ENCODE assay signal across 20 cellular contexts in genomic region chr5:53364098-53364497, GRCh38.
DNase-seq lines count a peak whose midpoint lies in the region; ATAC-seq, FAIRE-seq and TF ChIP-seq lines count a peak whose summit lies in the region.
"Had no signal": no experiment of that assay in that cellular context is flagged by ENCODE, and none has a peak within 500 bp of the region (broad histone marks: within the 10 kb centered on the region; RNA-seq: fewer than 3 reads in every experiment).

No MANE protein-coding gene starts in this region.

- CTCF ChIA-PET in IMR-90 (lab: Yijun Ruan, JAX), result interaction anchor here (1.0 to 1.1 kb wide), 3 partner anchors 29 to 67 kb away, joined by 3 read pairs; no protein-coding TSS in a partner anchor

- DNase-seq in IMR-90 (peak; percentile 38), adipocyte (ENCODE audit: low read depth) (no peak), keratinocyte (ENCODE audit: low read depth, low spot score) (no peak), glutamatergic neuron (no peak), UCSD-AML1 (lab: John Stamatoyannopoulos, UW; ENCODE audit: unreplicated experiment) (no peak)
- DNase-seq in central memory CD4-positive, alpha-beta T cell, result no peak
- DNase-seq: activated CD4-positive, alpha-beta T cell treated with anti-CD3 and anti-CD28 coated beads for 48 hours; activated naive CD8-positive, alpha-beta T cell treated with anti-CD3 and anti-CD28 coated beads, Interleukin-2, amount 10 ng/mL, durations not matched to agents 7 days and 5 days; NCI-H1436 treated with DMSO at 0.1 percent for 48 hours; NCI-H82; stimulated activated CD4-positive, alpha-beta T cell treated with anti-CD3 and anti-CD28 coated beads, Interleukin-1b, Interleukin-23, amount 100 ng/mL, for 48 hours; stimulated activated naive CD4-positive, alpha-beta T cell; T1000; thyroid gland had no signal

- H3K27me3 ChIP-seq in ACC112 (ENCODE audit: insufficient read depth, low read length) (no peaks in the 10 kb centered on the region), IMR-90 (ENCODE audit: control insufficient read depth, insufficient read depth, low read length) (no peaks in the 10 kb centered on the region), adipocyte (replicated peaks; ENCODE audit: control insufficient read depth, insufficient read depth, low read length) (no peaks in the 10 kb centered on the region), keratinocyte (ENCODE audit: control insufficient read depth, extremely low read depth, insufficient read depth, low read length) (no peaks in the 10 kb centered on the region)
- H3K27me3 ChIP-seq: thyroid gland had no signal

- no TSS peak for BruUV-seq in IMR-90 (replicated peaks; lab: Mats Ljungman, UMichigan)

- no peak for TF ChIP-seq RAD21 in IMR-90 (IDR thresholded peaks at IDR 0.05; ENCODE audit: low read length)

- dilution Hi-C loops in IMR-90 (cut with HindIII; ENCODE audit: low sequenced_read_pairs, unreplicated experiment) (no loop called here), keratinocyte (cut with MboI; ENCODE audit: extremely low pct_ligation_motif_present, low sequenced_read_pairs) (no loop called here)

- H3K23ac ChIP-seq in IMR-90 (ENCODE audit: low read depth, low read length), result peak overlapping the region; percentile 93; the same call in 1 of the 2 replicates

- in situ Hi-C loops in IMR-90 (cut with MboI; ENCODE audit: low sequenced_read_pairs), result no loop called here

- POLR2A ChIA-PET in IMR-90 (lab: Charles Lee; ENCODE audit: unreplicated experiment), result interaction anchor here (0.6 to 1.0 kb wide), 2 partner anchors 54 to 150 kb away, joined by 3 to 4 read pairs; no protein-coding TSS in a partner anchor

- TF ChIP-seq CTCF in IMR-90 (conservative IDR thresholded peaks at IDR 0.05; ENCODE audit: low read depth, low read length) (no peak), keratinocyte (optimal IDR thresholded peaks at IDR 0.05 in 1 of 3, IDR thresholded peaks at IDR 0.05 in 1 of 3, conservative IDR thresholded peaks at IDR 0.05 in 1 of 3; ENCODE audit: extremely low read depth in 1 of 3, insufficient read depth in 2 of 3, low read length in 3 of 3) (no peak), glutamatergic neuron (IDR thresholded peaks at IDR 0.05; ENCODE audit: partially characterized antibody, unreplicated experiment) (no peak)

- TF ChIP-seq POLR2A in IMR-90 (IDR thresholded peaks at IDR 0.05; ENCODE audit: low read depth, low read length), result no peak

- no peaks in the 10 kb centered on the region for H3K4me1 Mint-ChIP-seq in glutamatergic neuron (ENCODE audit: low read depth, unreplicated experiment)
- H3K4me1 Mint-ChIP-seq: activated naive CD8-positive, alpha-beta T cell treated with anti-CD3 and anti-CD28 coated beads, Interleukin-2, amount 10 ng/mL, durations not matched to agents 7 days and 5 days; activated T-helper 17 cell treated with anti-CD3 and anti-CD28 coated beads, Interleukin-2, amount 50 U/mL, for 72 hours; B cell; brain had no signal

- H3K27me3 Mint-ChIP-seq in glutamatergic neuron (ENCODE audit: unreplicated experiment), result no peaks in the 10 kb centered on the region
- H3K27me3 Mint-ChIP-seq: B cell, brain had no signal

- FAIRE-seq in keratinocyte (lab: Jason Lieb, UNC), result peak; percentile 46

- peak overlapping the region; percentile 90 for H3K14ac ChIP-seq in IMR-90 (replicated peaks; ENCODE audit: low read depth, low read length)

- H2AK9ac ChIP-seq in IMR-90 (replicated peaks; ENCODE audit: low read depth, low read length, poor library complexity), result no peak overlapping the region

- peak overlapping the region; percentile 91 for H4K91ac ChIP-seq in IMR-90 (ENCODE audit: insufficient read depth, low read depth, low read length)

- H3K36me3 ChIP-seq in ACC112 (ENCODE audit: insufficient read depth, low read length) (no peaks in the 10 kb centered on the region), IMR-90 (ENCODE audit: control insufficient read depth, insufficient read depth, low read length) (no peaks in the 10 kb centered on the region), adipocyte (ENCODE audit: control insufficient read depth, insufficient read depth, low read length, severe bottlenecking) (no peaks in the 10 kb centered on the region), keratinocyte (ENCODE audit: control insufficient read depth in 2 of 2, extremely low read depth in 1 of 2, insufficient read depth in 2 of 2, low read length in 2 of 2) (no peaks in the 10 kb centered on the region)
- H3K36me3 ChIP-seq: thyroid gland had no signal

- H3K9me3 ChIP-seq in IMR-90 (ENCODE audit: control insufficient read depth, insufficient read depth, low read length) (no peaks in the 10 kb centered on the region), adipocyte (ENCODE audit: control insufficient read depth, low read length) (no peaks in the 10 kb centered on the region), keratinocyte (ENCODE audit: control insufficient read depth, low read depth, low read length) (no peaks in the 10 kb centered on the region)
- H3K9me3 ChIP-seq: thyroid gland had no signal

- peak overlapping the region; percentile 96 for H3K4ac ChIP-seq in IMR-90 (ENCODE audit: low read depth, low read length)

- peak overlapping the region; percentile 97 for H3K27ac ChIP-seq in ACC112 (ENCODE audit: low read depth, low read length)
- H3K27ac ChIP-seq in IMR-90 (ENCODE audit: insufficient read depth, low read length), result peak overlapping the region; percentile 87
- peak overlapping the region; percentile 80 for H3K27ac ChIP-seq in keratinocyte (ENCODE audit: control insufficient read depth, insufficient read depth, low read length)
- H3K27ac ChIP-seq: parathyroid adenoma, SK-N-MC, thyroid gland had no signal

- H3K27ac Mint-ChIP-seq in glutamatergic neuron (ENCODE audit: unreplicated experiment), result no peak overlapping the region
- H3K27ac Mint-ChIP-seq: activated naive CD8-positive, alpha-beta T cell treated with anti-CD3 and anti-CD28 coated beads, Interleukin-2, amount 10 ng/mL, durations not matched to agents 7 days and 5 days; activated T-helper 17 cell treated with anti-CD3 and anti-CD28 coated beads, Interleukin-2, amount 50 U/mL, for 72 hours; B cell had no signal

- intact Hi-C loops in IMR-90 (cut with micrococcal nuclease), result loop anchor here (5.0 to 10.0 kb wide), 2 partner anchors 113 to 189 kb away; no protein-coding TSS in a partner anchor

- no peak overlapping the region for H3K4me3 Mint-ChIP-seq in glutamatergic neuron (ENCODE audit: unreplicated experiment)
- H3K4me3 Mint-ChIP-seq: activated naive CD8-positive, alpha-beta T cell treated with anti-CD3 and anti-CD28 coated beads, Interleukin-2, amount 10 ng/mL, durations not matched to agents 7 days and 5 days; activated T-helper 17 cell treated with anti-CD3 and anti-CD28 coated beads, Interleukin-2, amount 50 U/mL, for 72 hours; B cell; brain had no signal

- no peak overlapping the region for H3K4me2 ChIP-seq in IMR-90 (ENCODE audit: low read depth, low read length)
- H3K4me2 ChIP-seq in keratinocyte (ENCODE audit: control insufficient read depth, extremely low read depth, insufficient read depth, low read depth, low read length), result no peak overlapping the region

- H3K79me2 ChIP-seq in ACC112 (ENCODE audit: control insufficient read depth, insufficient read depth, low read length, unreplicated experiment) (no peaks in the 10 kb centered on the region), keratinocyte (ENCODE audit: control insufficient read depth, insufficient read depth, low read length) (no peaks in the 10 kb centered on the region)
- H3K79me2 ChIP-seq: parathyroid adenoma had no signal

- H2AFZ ChIP-seq in ACC112 (ENCODE audit: low read length, unreplicated experiment) (peak overlapping the region; percentile 40), IMR-90 (replicated peaks; ENCODE audit: low read length, poor library complexity) (no peak overlapping the region), keratinocyte (ENCODE audit: control insufficient read depth, low read length) (no peak overlapping the region)
- H2AFZ ChIP-seq: parathyroid adenoma had no signal

- H4K20me1 ChIP-seq in IMR-90 (ENCODE audit: insufficient read depth, low read length) (no peaks in the 10 kb centered on the region), keratinocyte (ENCODE audit: control insufficient read depth, extremely low read depth, insufficient read depth, low read length) (no peaks in the 10 kb centered on the region)

- H3K56ac ChIP-seq in IMR-90 (ENCODE audit: extremely low read depth, insufficient read depth, low read length), result peak overlapping the region; percentile 73

- H3K9ac ChIP-seq in IMR-90 (ENCODE audit: low read depth, low read length) (peak overlapping the region; percentile 10; the same call in 1 of the 2 replicates), adipocyte (ENCODE audit: low read length) (peak overlapping the region; percentile 5), keratinocyte (ENCODE audit: control insufficient read depth, extremely low read depth, insufficient read depth, low read length) (no peak overlapping the region)
- H3K9ac ChIP-seq: parathyroid adenoma had no signal

- H3K4me3 ChIP-seq in ACC112 (ENCODE audit: low read depth, low read length) (no peak overlapping the region), IMR-90 (ENCODE audit: insufficient read depth, low read depth, low read length) (no peak overlapping the region), adipocyte (ENCODE audit: low read length) (no peak overlapping the region), keratinocyte (ENCODE audit: control insufficient read depth in 2 of 3, extremely low read depth in 1 of 3, insufficient read depth in 2 of 3, low read depth in 1 of 3, low read length in 3 of 3) (no peak overlapping the region)
- H3K4me3 ChIP-seq: SK-N-MC, thyroid gland had no signal

- H3K9me3 Mint-ChIP-seq in glutamatergic neuron (ENCODE audit: unreplicated experiment), result no peaks in the 10 kb centered on the region
- H3K9me3 Mint-ChIP-seq: activated T-helper 17 cell treated with anti-CD3 and anti-CD28 coated beads, Interleukin-2, amount 50 U/mL, for 72 hours; brain had no signal

- peaks cover 0 to under 1% of the 10 kb centered on the region in 2 experiments; a peak in 2 of 4 replicates for H3K79me1 ChIP-seq in IMR-90 (ENCODE audit: low read depth in 1 of 2, low read length in 2 of 2)

- H2BK5ac ChIP-seq in IMR-90 (ENCODE audit: low read depth, low read length, poor library complexity, severe bottlenecking), result peak overlapping the region; percentile 99

- H3K36me3 Mint-ChIP-seq in glutamatergic neuron (ENCODE audit: unreplicated experiment), result no peaks in the 10 kb centered on the region
- H3K36me3 Mint-ChIP-seq: activated naive CD8-positive, alpha-beta T cell treated with anti-CD3 and anti-CD28 coated beads, Interleukin-2, amount 10 ng/mL, durations not matched to agents 7 days and 5 days; brain had no signal

- peak overlapping the region; percentile 99 for H2AK5ac ChIP-seq in IMR-90 (ENCODE audit: low read depth, low read length)

- H3K9me1 ChIP-seq in IMR-90 (ENCODE audit: insufficient read depth, low read length) (peaks cover 10% of the 10 kb centered on the region; the same call in 1 of the 2 replicates), keratinocyte (ENCODE audit: control insufficient read depth, extremely low read depth, insufficient read depth, low read length) (no peaks in the 10 kb centered on the region)

- peak overlapping the region; percentile 97 to 98 for H4K8ac ChIP-seq in IMR-90 (ENCODE audit: low read depth in 2 of 2, low read length in 2 of 2)

- peak overlapping the region; percentile 99 for H2BK120ac ChIP-seq in IMR-90 (ENCODE audit: low read depth, low read length)

- H3K4me1 ChIP-seq in ACC112 (ENCODE audit: control insufficient read depth, insufficient read depth, low read length, unreplicated experiment) (peaks cover 66% of the 10 kb centered on the region), IMR-90 (ENCODE audit: control insufficient read depth, insufficient read depth, low read length) (peaks cover 17% of the 10 kb centered on the region), adipocyte (ENCODE audit: control insufficient read depth, insufficient read depth, low read length) (peaks cover 50% of the 10 kb centered on the region), keratinocyte (ENCODE audit: control insufficient read depth, extremely low read depth, insufficient read depth, low read length) (peaks cover 58% of the 10 kb centered on the region)
- H3K4me1 ChIP-seq: parathyroid adenoma had no signal

- H2BK15ac ChIP-seq in IMR-90 (ENCODE audit: low read depth, low read length), result peak overlapping the region; percentile 92

- H2BK20ac ChIP-seq in IMR-90 (ENCODE audit: low read depth, low read length), result peak overlapping the region; percentile 93

- H3K18ac ChIP-seq in IMR-90 (ENCODE audit: low read depth, low read length), result peak overlapping the region; percentile 56

- H4K5ac ChIP-seq in IMR-90 (ENCODE audit: low read depth, low read length), result peak overlapping the region; percentile 28; the same call in 1 of the 2 replicates

- no CpG with 5 or more reads among the region's 2 CpGs for WGBS in IMR-90 (ENCODE audit: extremely low coverage in 2 of 2, insufficient read length in 1 of 2), 2 experiments

- no peak for ATAC-seq in IMR-90 (ENCODE audit: low read depth)
- ATAC-seq: activated T-helper 17 cell treated with anti-CD3 and anti-CD28 coated beads, Interleukin-2, amount 50 U/mL, for 72 hours had no signal
